1 cellular context compared by ENCODE assay signal in genomic region chr2:8681786-8682692, GRCh38.
TF ChIP-seq lines count a peak whose summit lies in the region.

Gene ID2, plus strand, starts transcription at chr2:8682056. Its CDS starts 110 bp downstream, at chr2:8682166.

TF ChIP-seq in HepG2, 621 proteins besides CTCF, POLR2A, EP300 and RAD21 (continued from another document and continues in another):
- TF ChIP-seq NFAT5 (CRISPR knock-in tag; IDR thresholded peaks at IDR 0.05), result peak; percentile 86
- TF ChIP-seq ZNF549 (CRISPR knock-in tag; IDR thresholded peaks at IDR 0.05), result 0 out of 2 replicates have a peak, but pooled peaks have one; percentile 62
- 0 out of 2 replicates have a peak, but pooled peaks have one; percentile 70 for TF ChIP-seq ZFYVE20 (CRISPR knock-in tag; IDR thresholded peaks at IDR 0.05; ENCODE audit: borderline replicate concordance, low read depth)
- peak; percentile 54; the same call in 1 of the 2 replicates for TF ChIP-seq ZNF646 (CRISPR knock-in tag; IDR thresholded peaks at IDR 0.05)
- no peak for TF ChIP-seq GLMP (CRISPR knock-in tag; IDR thresholded peaks at IDR 0.05; ENCODE audit: borderline replicate concordance)
- TF ChIP-seq ZNF225 (CRISPR knock-in tag; IDR thresholded peaks at IDR 0.05), result peak; percentile 91
- peak; percentile 89 for TF ChIP-seq ZNF780A (CRISPR knock-in tag; IDR thresholded peaks at IDR 0.05)
- TF ChIP-seq NFIC (IDR thresholded peaks at IDR 0.05; ENCODE audit: low read length), result peak; percentile 60; the same call in 1 of the 2 replicates
- TF ChIP-seq RERE (CRISPR knock-in tag; IDR thresholded peaks at IDR 0.05; ENCODE audit: low read depth), result peak; percentile 55; the same call in 1 of the 2 replicates
- TF ChIP-seq JUN (CRISPR knock-in tag; IDR thresholded peaks at IDR 0.05), result no peak
- TF ChIP-seq ZNF331 (CRISPR knock-in tag; IDR thresholded peaks at IDR 0.05), result peak; percentile 95
- TF ChIP-seq GLI4 (CRISPR knock-in tag; IDR thresholded peaks at IDR 0.05; ENCODE audit: borderline replicate concordance), result no peak; the same call in 1 of the 2 replicates
- peak; percentile 98 for TF ChIP-seq HBP1 (CRISPR knock-in tag; IDR thresholded peaks at IDR 0.05; ENCODE audit: low read depth)
- peak; percentile 64 for TF ChIP-seq RFX5 (IDR thresholded peaks at IDR 0.05; ENCODE audit: low read depth, low read length)
- peak; percentile 73; the same call in 1 of the 2 replicates for TF ChIP-seq CAMTA2 (CRISPR knock-in tag; IDR thresholded peaks at IDR 0.05; ENCODE audit: borderline replicate concordance)
- TF ChIP-seq ZNF746 (CRISPR knock-in tag; IDR thresholded peaks at IDR 0.05), result peak; percentile 81
- peak; percentile 55; the same call in 1 of the 2 replicates for TF ChIP-seq AKNA (CRISPR knock-in tag; IDR thresholded peaks at IDR 0.05; ENCODE audit: borderline replicate concordance)
- TF ChIP-seq ZNF3 (CRISPR knock-in tag; IDR thresholded peaks at IDR 0.05), result peak; percentile 49; the same call in 1 of the 2 replicates
- TF ChIP-seq NFYC (CRISPR knock-in tag; IDR thresholded peaks at IDR 0.05), result peak; percentile 95
- peak; percentile 94; the same call in 1 of the 2 replicates for TF ChIP-seq KDM5B (CRISPR knock-in tag; IDR thresholded peaks at IDR 0.05; ENCODE audit: borderline replicate concordance)
- TF ChIP-seq ZIK1 (CRISPR knock-in tag; IDR thresholded peaks at IDR 0.05; ENCODE audit: borderline replicate concordance, low read depth), result peak; percentile 95
- no peak for TF ChIP-seq ZNF10 (CRISPR knock-in tag; IDR thresholded peaks at IDR 0.05; ENCODE audit: borderline replicate concordance, low read depth)
